15 cellular contexts compared by ENCODE assay signal in the genomic region with DNA sequence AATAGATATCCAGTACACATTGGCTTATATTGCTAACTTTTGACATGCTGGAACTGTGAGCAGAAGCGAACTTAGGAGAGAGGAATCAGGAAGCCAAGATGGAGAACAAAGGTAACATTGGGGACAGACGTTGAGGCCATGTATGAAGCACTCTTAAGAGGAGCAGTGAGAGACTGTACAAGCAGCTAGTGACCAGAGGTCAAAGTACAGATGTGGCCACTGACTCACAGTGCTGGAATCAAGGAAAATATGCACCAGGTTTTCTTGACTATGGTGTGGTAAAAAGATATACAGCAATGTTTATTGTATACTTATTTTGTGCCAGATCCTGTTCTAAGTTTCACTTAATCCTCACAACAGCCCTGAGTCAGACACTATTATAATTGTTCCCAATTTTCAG. TPM values are rescaled to one million over a fixed set of nuclear protein-coding genes. Genes with fewer than 3 reads are reported as not detected.
A peak's percentile ranks its signal among the peaks of the same experiment; 100 is the strongest.
DNase-seq lines count a peak whose midpoint lies in the region; ATAC-seq and TF ChIP-seq lines count a peak whose summit lies in the region.
"Had no signal": no experiment of that assay in that cellular context is flagged by ENCODE, and none has a peak within 500 bp of the region (broad histone marks: within the 10 kb centered on the region; RNA-seq: fewer than 3 reads in every experiment).

No MANE protein-coding gene starts in this region.

- H3K4me3 ChIP-seq in SJSA1 (no peak overlapping the region), fibroblast of mammary gland (ENCODE audit: control insufficient read depth, low read depth, low read length) (no peak overlapping the region)
- H3K4me3 ChIP-seq: thyroid gland had no signal

- H3K27ac ChIP-seq in SJSA1, result peak overlapping the region; percentile 77
- H3K27ac ChIP-seq: thyroid gland, VCaP had no signal

- H3K36me3 ChIP-seq in SJSA1, result no peaks in the 10 kb centered on the region
- H3K36me3 ChIP-seq: thyroid gland had no signal

- no peaks in the 10 kb centered on the region for H3K9me3 ChIP-seq in SJSA1 (replicated peaks)
- H3K9me3 ChIP-seq: thyroid gland had no signal

- H3K4me1 ChIP-seq in SJSA1 (replicated peaks), result peaks cover 64% of the 10 kb centered on the region

- TF ChIP-seq CTCF in fibroblast of mammary gland (conservative IDR thresholded peaks at IDR 0.05; ENCODE audit: control insufficient read depth, insufficient read depth, low read depth, low read length), result no peak

- no peak for ATAC-seq in GM21619 (IDR thresholded peaks at IDR 0.05; ENCODE audit: unreplicated experiment)

- H3K27me3 ChIP-seq in SJSA1 (replicated peaks), result no peaks in the 10 kb centered on the region
- H3K27me3 ChIP-seq: thyroid gland had no signal

- DNase-seq in EL, result peak; percentile 94
- peak; percentile 74 to 81 for DNase-seq in SJSA1 (ENCODE audit: low read depth in 1 of 2, low spot score in 2 of 2)
- DNase-seq in fibroblast of mammary gland (ENCODE audit: low read depth), result peak; percentile 93
- DNase-seq in renal cortical epithelial cell (ENCODE audit: low read depth), result peak; percentile 94
- DNase-seq in stimulated activated CD4-positive, alpha-beta T cell treated with anti-CD3 and anti-CD28 coated beads, Interleukin-2, amount 100 ng/mL, for 48 hours, result no peak
- no peak for DNase-seq in T-helper 2 cell
- DNase-seq in NOMO-1 treated with DMSO at 0.1 percent for 48 hours (lab: John Stamatoyannopoulos, UW; ENCODE audit: unreplicated experiment), result no peak
- DNase-seq: activated naive CD4-positive, alpha-beta T cell treated with anti-CD3 and anti-CD28 coated beads, Interleukin-2, amount 10 ng/mL, durations not matched to agents 7 days and 5 days; DND-41; erythroblast; NCI-H526 treated with DMSO at 0.1 percent for 48 hours; stimulated activated CD4-positive, alpha-beta T cell treated with anti-CD3 and anti-CD28 coated beads, Interleukin-4, amount 100 ng/mL, for 1 hour; thyroid gland had no signal

RNA-seq across cellular contexts. Expression of a gene that starts 2.0 kb away (rescaled TPM):
- 3.2 and 3.6 TPM in 2 replicates for total RNA-seq in SJSA1 (2014; rRNA removed; shearing (Covaris generic))
- 0.35 and 0.40 TPM in 2 replicates for total RNA-seq in renal cortical epithelial cell

Comparison
In these comparisons a context has a peak if more than half of its experiments do, and no peak if none do; other contexts are left out.
1. DNase-seq: peak in EL (single experiment), SJSA1 (2 of 2), fibroblast of mammary gland (single experiment) and renal cortical epithelial cell (single experiment); none in stimulated activated CD4-positive, alpha-beta T cell treated with anti-CD3 and anti-CD28 coated beads, Interleukin-2, amount 100 ng/mL, for 48 hours (0 of 2), T-helper 2 cell (0 of 5) and NOMO-1 treated with DMSO at 0.1 percent for 48 hours (single experiment).